ENCODE assay signal across 8 cellular contexts in genomic region chr1:1741013-1741412, GRCh38. TPM values are rescaled to one million over a fixed set of nuclear protein-coding genes. Genes with fewer than 3 reads are reported as not detected.
DNase-seq lines count a peak whose midpoint lies in the region; ATAC-seq, FAIRE-seq and TF ChIP-seq lines count a peak whose summit lies in the region.
"Not testable (repeated sequence)": the region's sequence is repeated elsewhere in the genome, so short reads cannot be mapped to it uniquely, and the experiment has no call there.

No MANE protein-coding gene starts in this region.

- POLR2A ChIA-PET in BJ (lab: Charles Lee); PC-3 (lab: Charles Lee; ENCODE audit: unreplicated experiment); endothelial cell of umbilical vein (lab: Charles Lee): not testable (repeated sequence)

- not testable (repeated sequence) for H4K20me1 ChIP-seq in PC-3 (ENCODE audit: low read length); endothelial cell of umbilical vein (replicated peaks; ENCODE audit: control insufficient read depth, extremely low read depth, insufficient read depth, low read length)

- H3K9ac ChIP-seq in PC-3 (ENCODE audit: low read length); endothelial cell of umbilical vein (replicated peaks; ENCODE audit: extremely low read depth, insufficient read depth, low read length): not testable (repeated sequence)

- WGBS in ovary, 3 donors, result 24 to 34% (median 30%) methylated on average over 11 to 12 of the region's 12 CpGs

- ATAC-seq in PC-3, result not testable (repeated sequence)

- CTCF ChIA-PET in BJ (lab: Yijun Ruan, JAX); PC-3 (lab: Charles Lee); endothelial cell of umbilical vein (lab: Charles Lee): not testable (repeated sequence)

- BruUV-seq in PC-3 (replicated peaks; lab: Mats Ljungman, UMichigan); endothelial cell of umbilical vein (replicated peaks; lab: Mats Ljungman, UMichigan): not testable (repeated sequence)

- H3F3A ChIP-seq in PC-3 (ENCODE audit: low read length, unreplicated experiment), result not testable (repeated sequence)

- not testable (repeated sequence) for H3K27me3 Mint-ChIP-seq in HFFc6 (ENCODE audit: insufficient read depth)

- H3K9me2 ChIP-seq in PC-3 (replicated peaks; ENCODE audit: low read length), result not testable (repeated sequence)

- TF ChIP-seq CTCF in BJ (IDR thresholded peaks at IDR 0.05; ENCODE audit: insufficient read depth, low read depth, low read length); HFFc6 (IDR thresholded peaks at IDR 0.05); PC-3 (conservative IDR thresholded peaks at IDR 0.05; ENCODE audit: low read depth, low read length); endothelial cell of umbilical vein (IDR thresholded peaks at IDR 0.05; ENCODE audit: extremely low read depth in 1 of 2, insufficient read depth in 1 of 2, low read depth in 1 of 2, low read length in 2 of 2); ovary (IDR thresholded peaks at IDR 0.05): not testable (repeated sequence)

- not testable (repeated sequence) for H2AFZ ChIP-seq in PC-3 (ENCODE audit: low read length); endothelial cell of umbilical vein (ENCODE audit: low read depth, low read length)

- H3K9me3 ChIP-seq in PC-3 (ENCODE audit: low read length); endothelial cell of umbilical vein (replicated peaks; ENCODE audit: control insufficient read depth, insufficient read depth, low read length); ovary: not testable (repeated sequence)

- H3K9me1 ChIP-seq in endothelial cell of umbilical vein (replicated peaks; ENCODE audit: control insufficient read depth, extremely low read depth, insufficient read depth, low read length), result not testable (repeated sequence)

- not testable (repeated sequence) for H3K36me3 Mint-ChIP-seq in HFFc6 (ENCODE audit: low read depth)

- peak; percentile 95 for DNase-seq in BJ (ENCODE audit: low read depth)
- peak; percentile 96 for DNase-seq in HFFc6
- DNase-seq in PC-3, result peak; percentile 19
- DNase-seq in amniotic epithelial cell (ENCODE audit: low read depth), result peak; percentile 99
- peak; percentile 26 for DNase-seq in endothelial cell of umbilical vein (ENCODE audit: low read depth, low spot score)
- DNase-seq in foreskin melanocyte, result peak; percentile 97
- DNase-seq in ovary, result peak in 4 of 5 donors; percentile 14 to 60 (median 50)
- DNase-seq in urothelium cell line (ENCODE audit: low spot score), result peak; percentile 49

- H3K4me2 ChIP-seq in PC-3 (ENCODE audit: low read length); endothelial cell of umbilical vein (ENCODE audit: insufficient read depth, low read length): not testable (repeated sequence)

- not testable (repeated sequence) for H3K4me3 ChIP-seq in BJ (ENCODE audit: low read depth, low read length); PC-3 (ENCODE audit: low read length); endothelial cell of umbilical vein (replicated peaks in 1 of 3; ENCODE audit: insufficient read depth in 1 of 3, low read depth in 1 of 3, low read length in 3 of 3); ovary

- not testable (repeated sequence) for H3K79me2 ChIP-seq in PC-3 (ENCODE audit: low read length); endothelial cell of umbilical vein (ENCODE audit: control insufficient read depth, insufficient read depth, low read length)

- peak overlapping the region; percentile 53 for H3K4me3 Mint-ChIP-seq in HFFc6

- not testable (repeated sequence) for H3K4me1 Mint-ChIP-seq in HFFc6 (ENCODE audit: low read depth)

- not testable (repeated sequence) for TF ChIP-seq EP300 in ovary (IDR thresholded peaks at IDR 0.05)

- H3K36me3 ChIP-seq in BJ (ENCODE audit: control insufficient read depth, insufficient read depth, low read length); PC-3 (ENCODE audit: low read depth, low read length); endothelial cell of umbilical vein (ENCODE audit: control insufficient read depth in 2 of 2, extremely low read depth in 1 of 2, insufficient read depth in 2 of 2, low read length in 2 of 2); ovary: not testable (repeated sequence)

- H3K27ac ChIP-seq in PC-3 (ENCODE audit: low read length); endothelial cell of umbilical vein (ENCODE audit: insufficient read depth, low read depth, low read length): not testable (repeated sequence)
- H3K27ac ChIP-seq in ovary, result peak overlapping the region in 1 of 2 donors; percentile 20

- not testable (repeated sequence) for H3K4me1 ChIP-seq in PC-3 (ENCODE audit: insufficient read depth, low read length); endothelial cell of umbilical vein (ENCODE audit: control insufficient read depth, extremely low read depth, insufficient read depth, low read length); ovary (ENCODE audit: insufficient read depth)

- dilution Hi-C loops in endothelial cell of umbilical vein (cut with MboI; ENCODE audit: extremely low pct_ligation_motif_present, low sequenced_read_pairs), result not testable (repeated sequence)

- H3K9me3 Mint-ChIP-seq in HFFc6, result not testable (repeated sequence)

- FAIRE-seq in endothelial cell of umbilical vein (lab: Jason Lieb, UNC); urothelium cell line (lab: Jason Lieb, UNC): not testable (repeated sequence)

- peak overlapping the region; percentile 88 for H3K27ac Mint-ChIP-seq in HFFc6

- intact Hi-C loops in PC-3 (cut with micrococcal nuclease); ovary (cut with DNase I): not testable (repeated sequence)
- intact Hi-C loops in endothelial cell of umbilical vein (cut with micrococcal nuclease), result loop anchor here (10.0 kb wide), 1 partner anchor 46 kb away; the partner anchor contains the start of gene SLC35E2B

- not testable (repeated sequence) for TF ChIP-seq POLR2A in endothelial cell of umbilical vein (IDR thresholded peaks at IDR 0.05; ENCODE audit: low read depth, low read length); ovary (IDR thresholded peaks at IDR 0.05)

- H3K27me3 ChIP-seq in BJ (ENCODE audit: control insufficient read depth, insufficient read depth, low read length); PC-3 (ENCODE audit: low read length); endothelial cell of umbilical vein (ENCODE audit: control insufficient read depth in 2 of 2, insufficient read depth in 2 of 2, low read length in 2 of 2); ovary: not testable (repeated sequence)

RNA-seq across cellular contexts. Expression of gene CDK11A, which starts 16.9 kb away (rescaled TPM):
- polyA plus RNA-seq in BJ (2011; rRNA removed) (5.6 and 8.1 TPM in 2 replicates), endothelial cell of umbilical vein (30.7 and 33.5 TPM in 2 replicates), ovary (10 to 100 TPM; 16.7 to 21.6 TPM)
- 16.3 and 20.4 TPM in 2 replicates for polyA minus RNA-seq in BJ (2011; rRNA and poly(A)+ RNA removed)
- total RNA-seq in HFFc6 (2021; fragmentation: NEBNext Ultra II Directional; extraction: Animal tissue kit (Norgen Biotek cat#: 25700)), result 10 to 100 TPM; 23.1 to 27.2 (median 25.0) TPM
- total RNA-seq in PC-3 (2014; rRNA removed) (11.6 and 18.3 TPM in 2 replicates), endothelial cell of umbilical vein (50.4 and 53.6 TPM in 2 replicates), ovary (10 to 100 TPM; 20.9 to 51.3 (median 31.1) TPM)
- 11.1 and 14.3 TPM in 2 replicates for polyA plus RNA-seq in endothelial cell of umbilical vein (2011; cell fraction: cytosol; rRNA removed)
- 189 and 237 TPM in 2 replicates for polyA plus RNA-seq in endothelial cell of umbilical vein (2011; cell fraction: nucleus; rRNA removed)
- polyA plus RNA-seq in endothelial cell of umbilical vein (2012), result 31.0 and 31.9 TPM in 2 replicates
- 13.8 and 27.1 TPM in 2 replicates for polyA minus RNA-seq in endothelial cell of umbilical vein
- 58.4 TPM for polyA minus RNA-seq in endothelial cell of umbilical vein (2011; cell fraction: cytosol; rRNA and poly(A)+ RNA removed)
- 44.9 and 73.1 TPM in 2 replicates for polyA minus RNA-seq in endothelial cell of umbilical vein (2011; cell fraction: nucleus; rRNA and poly(A)+ RNA removed)

RNA-seq across cellular contexts. Expression of gene NADK, which starts 37.3 kb away (rescaled TPM):
- polyA plus RNA-seq in BJ (2011; rRNA removed) (44.3 and 61.6 TPM in 2 replicates), endothelial cell of umbilical vein (68.5 and 73.6 TPM in 2 replicates), ovary (10 to 100 TPM; 21.8 to 57.0 TPM)
- polyA minus RNA-seq in BJ (2011; rRNA and poly(A)+ RNA removed), result 17.5 and 29.2 TPM in 2 replicates
- 10 to 100 TPM; 50.3 to 68.8 (median 54.8) TPM for total RNA-seq in HFFc6 (2021; fragmentation: NEBNext Ultra II Directional; extraction: Animal tissue kit (Norgen Biotek cat#: 25700))
- total RNA-seq in PC-3 (2014; rRNA removed) (130 and 165 TPM in 2 replicates), endothelial cell of umbilical vein (76.1 and 88.8 TPM in 2 replicates), ovary (10 to 100 TPM; 45.1 to 76.0 (median 62.7) TPM)
- 58.8 and 63.2 TPM in 2 replicates for polyA plus RNA-seq in endothelial cell of umbilical vein (2011; cell fraction: cytosol; rRNA removed)
- polyA plus RNA-seq in endothelial cell of umbilical vein (2011; cell fraction: nucleus; rRNA removed), result 178 and 182 TPM in 2 replicates
- polyA plus RNA-seq in endothelial cell of umbilical vein (2012), result 41.1 and 47.0 TPM in 2 replicates
- 40.6 and 59.4 TPM in 2 replicates for polyA minus RNA-seq in endothelial cell of umbilical vein
- 37.3 TPM for polyA minus RNA-seq in endothelial cell of umbilical vein (2011; cell fraction: cytosol; rRNA and poly(A)+ RNA removed)
- 20.5 and 33.4 TPM in 2 replicates for polyA minus RNA-seq in endothelial cell of umbilical vein (2011; cell fraction: nucleus; rRNA and poly(A)+ RNA removed)

RNA-seq across cellular contexts. Expression of gene SLC35E2B, which starts 48.4 kb away (rescaled TPM):
- polyA plus RNA-seq in BJ (2011; rRNA removed) (11.8 and 15.8 TPM in 2 replicates), endothelial cell of umbilical vein (26.4 and 28.0 TPM in 2 replicates), ovary (10 to 100 TPM; 24.7 to 38.2 TPM)
- 18.0 and 19.1 TPM in 2 replicates for polyA minus RNA-seq in BJ (2011; rRNA and poly(A)+ RNA removed)
- total RNA-seq in HFFc6 (2021; fragmentation: NEBNext Ultra II Directional; extraction: Animal tissue kit (Norgen Biotek cat#: 25700)), result 10 to 100 TPM; 30.1 to 40.9 (median 33.4) TPM
- total RNA-seq in PC-3 (2014; rRNA removed) (38.1 and 45.6 TPM in 2 replicates), endothelial cell of umbilical vein (46.9 and 51.2 TPM in 2 replicates), ovary (10 to 100 TPM; 30.0 to 59.2 (median 45.0) TPM)
- polyA plus RNA-seq in endothelial cell of umbilical vein (2011; cell fraction: cytosol; rRNA removed), result 18.4 and 21.0 TPM in 2 replicates
- 57.6 and 60.9 TPM in 2 replicates for polyA plus RNA-seq in endothelial cell of umbilical vein (2011; cell fraction: nucleus; rRNA removed)
- polyA plus RNA-seq in endothelial cell of umbilical vein (2012), result 22.2 and 22.3 TPM in 2 replicates
- polyA minus RNA-seq in endothelial cell of umbilical vein, result 38.7 and 40.6 TPM in 2 replicates
- polyA minus RNA-seq in endothelial cell of umbilical vein (2011; cell fraction: cytosol; rRNA and poly(A)+ RNA removed), result 14.8 TPM
- polyA minus RNA-seq in endothelial cell of umbilical vein (2011; cell fraction: nucleus; rRNA and poly(A)+ RNA removed), result 25.7 and 27.4 TPM in 2 replicates

Comparison
In these comparisons a context has a peak if more than half of its experiments do, and no peak if none do; other contexts are left out.
1. DNase-seq: peak in every context shown above with its lines; median percentile 99 in amniotic epithelial cell; 97 in foreskin melanocyte; 96 in HFFc6; 95 in BJ; 50 in ovary; 49 in urothelium cell line; 26 in endothelial cell of umbilical vein; 19 in PC-3.